In the genomic region with DNA sequence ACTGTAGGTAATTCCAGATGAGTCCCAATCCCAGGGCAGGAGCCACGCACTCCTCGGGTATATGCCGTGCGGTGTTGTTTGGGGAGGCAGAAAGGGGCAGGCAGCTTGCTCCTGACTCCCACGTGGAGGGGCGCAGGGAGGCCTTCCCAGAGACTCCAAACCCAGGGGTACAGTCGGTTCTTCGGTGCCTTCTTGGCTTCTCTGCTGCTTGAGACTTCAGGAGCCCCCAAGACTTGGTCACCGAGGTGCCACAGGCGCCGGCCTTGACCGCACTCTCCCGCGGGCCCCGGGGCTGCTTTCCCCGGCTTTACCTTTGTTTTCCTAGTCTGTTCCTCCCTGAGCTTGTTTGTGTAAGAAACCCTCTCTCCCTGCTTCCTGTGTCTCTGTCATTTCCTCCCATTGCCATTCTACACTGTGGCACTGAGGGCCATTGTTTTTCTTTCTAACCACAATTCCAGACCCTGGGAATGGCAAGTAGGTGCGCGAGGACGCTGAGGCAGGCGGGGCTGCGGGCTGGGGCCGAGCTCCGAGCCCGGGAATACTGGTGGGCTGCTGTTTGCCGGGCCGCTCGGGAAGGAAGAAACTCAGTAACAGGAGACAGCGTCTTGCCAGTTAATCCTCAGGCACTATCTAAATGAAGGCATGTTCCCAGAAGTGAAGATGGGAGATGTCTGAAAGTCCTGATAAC, we compare ENCODE assay signal across 15 cellular contexts.
DNase-seq lines count a peak whose midpoint lies in the region; ATAC-seq and FAIRE-seq lines count a peak whose summit lies in the region.
"Had no signal": no experiment of that assay in that cellular context is flagged by ENCODE, and none has a peak within 500 bp of the region (broad histone marks: within the 10 kb centered on the region; RNA-seq: fewer than 3 reads in every experiment).

No MANE protein-coding gene starts in this region.

- 22 to 28% methylated on average over 28 of the region's 28 CpGs for WGBS in GM23248 (ENCODE audit: low coverage in 1 of 2, low lambda C conversion rate in 2 of 2, missing lambda C conversion rate in 2 of 2), 2 experiments
- WGBS in small intestine, 3 donors: 39 to 46% (median 41%) methylated on average over 28 of the region's 28 CpGs

- in situ Hi-C loops in GM23248 (cut with MboI): no loop called here

- peaks cover 40% of the 10 kb centered on the region for H3K4me1 ChIP-seq in HUES6 (ENCODE audit: control insufficient read depth, insufficient read depth, low read length)
- no peaks in the 10 kb centered on the region for H3K4me1 ChIP-seq in GM23248 (ENCODE audit: insufficient read depth)
- H3K4me1 ChIP-seq in small intestine (ENCODE audit: control insufficient read depth in 2 of 2, insufficient read depth in 1 of 2, low read depth in 1 of 2, low read length in 1 of 2): no peaks in the 10 kb centered on the region

- H3K9me2 ChIP-seq in GM23248 (ENCODE audit: insufficient read depth): no peaks in the 10 kb centered on the region

- H3K4me3 ChIP-seq in HUES6 (ENCODE audit: low read depth, low read length) (peak overlapping the region; percentile 25), GM23248 (no peak overlapping the region), small intestine (ENCODE audit: low read depth in 1 of 2, low read length in 2 of 2) (no peak overlapping the region)

- ATAC-seq in HG03521 (IDR thresholded peaks at IDR 0.05; ENCODE audit: unreplicated experiment): no peak
- ATAC-seq: stimulated activated memory B cell treated with anti-CD40 and anti-IgM and Interleukin-4, amounts not matched to agents 10 μg/mL and 1 μg/mL and 100 μg/mL, for 72 hours had no signal

- no peaks in the 10 kb centered on the region for H4K20me1 ChIP-seq in GM23248 (ENCODE audit: insufficient read depth)

- peak overlapping the region; percentile 79 for H3K9ac ChIP-seq in HUES6 (ENCODE audit: low read length)
- H3K9ac ChIP-seq in GM23248: no peak overlapping the region

- H3K79me2 ChIP-seq in GM23248 (ENCODE audit: insufficient read depth): no peaks in the 10 kb centered on the region

- H3K4me2 ChIP-seq in GM23248 (ENCODE audit: unreplicated experiment): no peak overlapping the region

- peak; percentile 42 for DNase-seq in astrocyte of the hippocampus (ENCODE audit: low read depth, low spot score)
- peak; percentile 40 for DNase-seq in iPS-NIHi11 (ENCODE audit: low spot score)
- peak; percentile 54 for DNase-seq in retina
- no peak for DNase-seq in NCI-H345 (lab: John Stamatoyannopoulos, UW)
- no peak for DNase-seq in GM23248
- no peak for DNase-seq in small intestine
- DNase-seq: activated CD4-positive, alpha-beta T cell treated with anti-CD3 and anti-CD28 coated beads, Interleukin-2, amount 50 U/mL, for 48 hours; GF-D8; NCI-H2171 treated with DMSO at 0.1 percent for 48 hours; occipital lobe had no signal

- H2AFZ ChIP-seq in GM23248: no peak overlapping the region; the same call in 1 of the 2 replicates

- H3K27ac ChIP-seq in HUES6 (ENCODE audit: low read depth, low read length) (peak overlapping the region; percentile 2; the same call in 1 of the 2 replicates), GM23248 (no peak overlapping the region), small intestine (ENCODE audit: low read depth in 1 of 2, low read length in 1 of 2) (no peak overlapping the region)
- H3K27ac ChIP-seq: esophagus muscularis mucosa had no signal

- no peaks in the 10 kb centered on the region for H3K9me3 ChIP-seq in HUES6 (ENCODE audit: control insufficient read depth, insufficient read depth, low read depth, low read length)
- H3K9me3 ChIP-seq in GM23248 (ENCODE audit: low read depth): no peaks in the 10 kb centered on the region
- H3K9me3 ChIP-seq in small intestine (ENCODE audit: control insufficient read depth, low read depth): no peaks in the 10 kb centered on the region
- H3K9me3 ChIP-seq: esophagus muscularis mucosa had no signal

- FAIRE-seq in small intestine (lab: Jason Lieb, UNC): no peak
- FAIRE-seq: islet of Langerhans had no signal

- H3F3A ChIP-seq in GM23248 (ENCODE audit: insufficient read depth): no peaks in the 10 kb centered on the region

- H3K36me3 ChIP-seq in HUES6 (ENCODE audit: control insufficient read depth, insufficient read depth, low read length): no peaks in the 10 kb centered on the region
- no peaks in the 10 kb centered on the region for H3K36me3 ChIP-seq in GM23248 (ENCODE audit: low read depth)
- no peaks in the 10 kb centered on the region for H3K36me3 ChIP-seq in small intestine (ENCODE audit: control insufficient read depth in 2 of 2, insufficient read depth in 2 of 2, low read length in 2 of 2)
- H3K36me3 ChIP-seq: esophagus muscularis mucosa had no signal

- H3K27me3 ChIP-seq in HUES6 (ENCODE audit: control insufficient read depth, insufficient read depth, low read length) (no peaks in the 10 kb centered on the region), GM23248 (replicated peaks; ENCODE audit: insufficient read depth) (peaks cover 9% of the 10 kb centered on the region; the same call in 1 of the 2 replicates), small intestine (ENCODE audit: control insufficient read depth in 2 of 2, insufficient read depth in 2 of 2, low read length in 2 of 2) (peaks cover 0 to 12% of the 10 kb centered on the region in 2 donors)

Comparison
In these comparisons a context has a peak if more than half of its experiments do, and no peak if none do; other contexts are left out.
1. DNase-seq: peak in astrocyte of the hippocampus (single experiment), iPS-NIHi11 (single experiment) and retina (single experiment); none in NCI-H345 (single experiment), GM23248 (single experiment) and small intestine (single experiment).